In genomic region chr10:26486985-26487850, GRCh38 we compare ENCODE assay signal across 8 cellular contexts. TPM values are rescaled to one million over a fixed set of nuclear protein-coding genes. Genes with fewer than 3 reads are reported as not detected.
DNase-seq lines count a peak whose midpoint lies in the region; ATAC-seq and TF ChIP-seq lines count a peak whose summit lies in the region.

No MANE protein-coding gene starts in this region.

- H3K4me2 ChIP-seq in BLaER1 treated with 17β-estradiol and CSF1 and Interleukin-3, amounts not matched to agents 10 nM and 100 nM = peak overlapping the region in 5 of 11 experiments; percentile 29 to 43 (median 36); a peak in 9 of 22 replicates

- H3K9me3 Mint-ChIP-seq in IgD-negative memory B cell = no peaks in the 10 kb centered on the region

- H3K27ac Mint-ChIP-seq in IgD-negative memory B cell = peak overlapping the region; percentile 25 to 89 (median 68)

- H3K4me3 ChIP-seq in BLaER1 treated with 17β-estradiol and CSF1 and Interleukin-3, amounts not matched to agents 10 nM and 100 nM = no peak overlapping the region
- no peak overlapping the region for H3K4me3 ChIP-seq in foreskin fibroblast (ENCODE audit: low read depth in 1 of 2, low read length in 2 of 2)

- peaks cover 3% of the 10 kb centered on the region for H3K36me3 Mint-ChIP-seq in IgD-negative memory B cell

- H3K27me3 Mint-ChIP-seq in IgD-negative memory B cell = no peaks in the 10 kb centered on the region

- H3K4me3 Mint-ChIP-seq in IgD-negative memory B cell = peak overlapping the region in 3 of 4 donors; percentile 2 to 67 (median 58)

- peak; percentile 70 for ATAC-seq in GM21526 (IDR thresholded peaks at IDR 0.05; ENCODE audit: low FRiP score, unreplicated experiment)

- no peak overlapping the region; a peak in 1 of 22 replicates for H3K9ac ChIP-seq in BLaER1 treated with 17β-estradiol and CSF1 and Interleukin-3, amounts not matched to agents 10 nM and 100 nM

- H3K27ac ChIP-seq in BLaER1 treated with 17β-estradiol and CSF1 and Interleukin-3, amounts not matched to agents 10 nM and 100 nM = peak overlapping the region in 6 of 11 experiments; percentile 2 to 49 (median 34); a peak in 6 of 22 replicates

- H3K9me3 ChIP-seq in BLaER1 treated with 17β-estradiol and CSF1 and Interleukin-3, amounts not matched to agents 10 nM and 100 nM (replicated peaks in 1 of 11) = peaks cover 0 to 3% (median 0%) of the 10 kb centered on the region in 11 experiments; a peak in 1 of 22 replicates

- peaks cover 43 to 45% (median 44%) of the 10 kb centered on the region in 3 donors for H3K4me1 Mint-ChIP-seq in IgD-negative memory B cell

- DNase-seq in activated T-cell treated with anti-CD3 and anti-CD28 coated beads for 24 hours (ENCODE audit: low read depth) (peak; percentile 75), foreskin fibroblast (peak; percentile 53 to 87), NCI-H1092 treated with DMSO at 0.1 percent for 48 hours (lab: John Stamatoyannopoulos, UW) (no peak), UCSD-AML1 (lab: John Stamatoyannopoulos, UW; ENCODE audit: unreplicated experiment) (no peak)
- DNase-seq in stimulated activated CD4-positive, alpha-beta T cell treated with anti-CD3 and anti-CD28 coated beads, Interleukin-1b, Interleukin-23, amount 100 ng/mL, for 48 hours = peak; percentile 81

- H3K36me3 ChIP-seq in BLaER1 treated with 17β-estradiol and CSF1 and Interleukin-3, amounts not matched to agents 10 nM and 100 nM = peaks cover 52 to 100% (median 89%) of the 10 kb centered on the region in 11 experiments

- H3K27me3 ChIP-seq in BLaER1 treated with 17β-estradiol and CSF1 and Interleukin-3, amounts not matched to agents 10 nM and 100 nM = no peaks in the 10 kb centered on the region

- no peak for TF ChIP-seq CTCF in foreskin fibroblast (IDR thresholded peaks at IDR 0.05; ENCODE audit: low read depth, low read length)

- H3K4me1 ChIP-seq in BLaER1 treated with 17β-estradiol and CSF1 and Interleukin-3, amounts not matched to agents 10 nM and 100 nM = peaks cover 20 to 97% (median 68%) of the 10 kb centered on the region in 10 experiments

- peaks cover 95 to 100% (median 100%) of the 10 kb centered on the region in 11 experiments for H4K20me1 ChIP-seq in BLaER1 treated with 17β-estradiol and CSF1 and Interleukin-3, amounts not matched to agents 10 nM and 100 nM

RNA-seq across cellular contexts. Expression of gene APBB1IP, which starts 49.1 kb away (rescaled TPM):
- 66.4 TPM for polyA plus RNA-seq in IgD-negative memory B cell

Comparison
In these comparisons a context has a peak if more than half of its experiments do, and no peak if none do; other contexts are left out.
1. DNase-seq: peak in activated T-cell treated with anti-CD3 and anti-CD28 coated beads for 24 hours (single experiment), foreskin fibroblast (2 of 2) and stimulated activated CD4-positive, alpha-beta T cell treated with anti-CD3 and anti-CD28 coated beads, Interleukin-1b, Interleukin-23, amount 100 ng/mL, for 48 hours (single experiment); none in NCI-H1092 treated with DMSO at 0.1 percent for 48 hours (single experiment) and UCSD-AML1 (single experiment).